In genomic region chr4:70050138-70050537, GRCh38 we compare ENCODE assay signal across 15 cellular contexts. TPM values are rescaled to one million over a fixed set of nuclear protein-coding genes. Genes with fewer than 3 reads are reported as not detected.
"Had no signal": no experiment of that assay in that cellular context is flagged by ENCODE, and none has a peak within 500 bp of the region (broad histone marks: within the 10 kb centered on the region; RNA-seq: fewer than 3 reads in every experiment).

HTN1 (plus strand) TSS chr4:70050438; CDS start chr4:70053077, 2,639 bp downstream.

RNA-seq across cellular contexts. Expression of gene HTN1, which starts in this region (rescaled TPM):
- total RNA-seq: activated CD4-positive, alpha-beta memory T cell treated with anti-CD3 and anti-CD28 coated beads, Interleukin-2, amount 10 ng/mL, durations not matched to agents 7 days and 5 days; activated CD4-positive, alpha-beta T cell treated with anti-CD3 and anti-CD28 coated beads for 36 hours; activated CD4-positive, alpha-beta T cell treated with anti-CD3 and anti-CD28 coated beads, Interleukin-2, amount 10 ng/mL, durations not matched to agents 7 days and 5 days; activated CD8-positive, alpha-beta memory T cell treated with anti-CD3 and anti-CD28 coated beads, Interleukin-2, amount 10 ng/mL, durations not matched to agents 7 days and 5 days; activated CD8-positive, alpha-beta T cell treated with anti-CD3 and anti-CD28 coated beads, Interleukin-2, amount 10 ng/mL, durations not matched to agents 7 days and 5 days; activated naive CD8-positive, alpha-beta T cell treated with anti-CD3 and anti-CD28 coated beads, Interleukin-2, amount 10 ng/mL, durations not matched to agents 7 days and 5 days; activated T-helper 2 cell treated with anti-CD3 and anti-CD28 coated beads, Interferon-gamma antibody, Interleukin-2, Interleukin-4, amounts not matched to agents 10 μg/mL and 5 μg/mL and 100 μg/mL, durations not matched to agents 14 hours and 24 hours and 36 hours; ascending aorta; bronchial epithelial cell; cardiac muscle cell; chondrocyte; T-helper 17 cell; T-helper 2 cell treated with Interferon-gamma antibody and Interleukin-4, amounts not matched to agents 100 ng/mL and 5 ng/mL, for 36 hours; WTC11 had no signal
- polyA plus RNA-seq: adipose tissue, cardiac muscle cell had no signal
